In genomic region chr19:17266026-17266425, GRCh38 we compare ENCODE assay signal across 24 cellular contexts. TPM values are rescaled to one million over a fixed set of nuclear protein-coding genes. Genes with fewer than 3 reads are reported as not detected.
A peak's percentile ranks its signal among the peaks of the same experiment; 100 is the strongest.
DNase-seq lines count a peak whose midpoint lies in the region; ATAC-seq and TF ChIP-seq lines count a peak whose summit lies in the region.
"Had no signal": no experiment of that assay in that cellular context is flagged by ENCODE, and none has a peak within 500 bp of the region (broad histone marks: within the 10 kb centered on the region; RNA-seq: fewer than 3 reads in every experiment).

No MANE protein-coding gene starts in this region.

- ATAC-seq in HG03469 (IDR thresholded peaks at IDR 0.05; ENCODE audit: unreplicated experiment) (no peak), GM21576 (IDR thresholded peaks at IDR 0.05; ENCODE audit: unreplicated experiment) (no peak)

- H3K27ac ChIP-seq in DOHH2 (ENCODE audit: low read depth, low read length) (peak overlapping the region; percentile 100), Karpas-422 (ENCODE audit: low read length) (peak overlapping the region; percentile 93), dorsolateral prefrontal cortex (peak overlapping the region in 50 of 59 donors; percentile 3 to 90 (median 72)), spleen (peak overlapping the region in 7 of 8 donors; percentile 61 to 88 (median 83))
- H3K27ac ChIP-seq: right lobe of liver had no signal

- H3K9me3 ChIP-seq in DOHH2 (ENCODE audit: control insufficient read depth, insufficient read depth, low read length) = no peaks in the 10 kb centered on the region
- H3K9me3 ChIP-seq in Karpas-422 (ENCODE audit: low read length) = no peaks in the 10 kb centered on the region
- H3K9me3 ChIP-seq in spleen = no peaks in the 10 kb centered on the region
- H3K9me3 ChIP-seq: breast epithelium, right lobe of liver had no signal

- H3K4me1 ChIP-seq in DOHH2 (ENCODE audit: control insufficient read depth, low read length) = peaks cover 46% of the 10 kb centered on the region
- peaks cover 23% of the 10 kb centered on the region for H3K4me1 ChIP-seq in Karpas-422 (ENCODE audit: low read length)
- peaks cover 13 to 54% (median 37%) of the 10 kb centered on the region in 6 donors for H3K4me1 ChIP-seq in spleen

- no peak for TF ChIP-seq POLR2A in spleen (IDR thresholded peaks at IDR 0.05)

- no peak for DNase-seq in Karpas-422
- no peak for DNase-seq in dorsolateral prefrontal cortex
- no peak for DNase-seq in spleen
- DNase-seq in chondrocyte (ENCODE audit: low spot score) = no peak
- DNase-seq: activated CD8-positive, alpha-beta T cell treated with anti-CD3 and anti-CD28 coated beads, Interleukin-2, amount 10 ng/mL, durations not matched to agents 7 days and 5 days; activated naive CD4-positive, alpha-beta T cell; activated T-cell treated with anti-CD3 and anti-CD28 coated beads, Interleukin-2, amount 50 U/mL, for 1 hour; CD4-positive, alpha-beta T cell; GDM1; NCI-H1417 treated with DMSO at 0.1 percent for 48 hours; NCI-H2107; right lobe of liver; RPMI8226; stimulated activated CD4-positive, alpha-beta T cell treated with anti-CD3 and anti-CD28 coated beads, Interleukin-15, amount 100 ng/mL, for 24 hours; T1000 had no signal

- 80 to 96% (median 91%) methylated on average over 7 of the region's 7 CpGs for WGBS in spleen, 5 donors

- no peaks in the 10 kb centered on the region for H3K27me3 Mint-ChIP-seq in chondrocyte (ENCODE audit: low read depth)
- H3K27me3 Mint-ChIP-seq: CD4-positive, alpha-beta T cell; natural killer cell treated with Interleukin-12 subunit alpha and Interleukin-12 subunit beta and Interleukin-15 and Interleukin-18, amount 100 ng/mL, for 72 hours had no signal

- peak overlapping the region; percentile 72 for H3K4me3 ChIP-seq in DOHH2 (ENCODE audit: low read length)
- peak overlapping the region; percentile 40 for H3K4me3 ChIP-seq in Karpas-422 (ENCODE audit: low read length)
- H3K4me3 ChIP-seq in dorsolateral prefrontal cortex = peak overlapping the region in 12 of 59 donors; percentile 26 to 96 (median 66)
- no peak overlapping the region for H3K4me3 ChIP-seq in spleen
- H3K4me3 ChIP-seq: coronary artery, right lobe of liver had no signal

- no peak overlapping the region for H3K4me3 Mint-ChIP-seq in chondrocyte (ENCODE audit: unreplicated experiment)

- H3K36me3 Mint-ChIP-seq in chondrocyte (ENCODE audit: low read depth) = peaks cover 2% of the 10 kb centered on the region
- H3K36me3 Mint-ChIP-seq: natural killer cell treated with Interleukin-12 subunit alpha and Interleukin-12 subunit beta and Interleukin-15 and Interleukin-18, amount 100 ng/mL, for 72 hours had no signal

- H3K9me3 Mint-ChIP-seq in chondrocyte (ENCODE audit: low read depth) = peaks cover 4% of the 10 kb centered on the region
- H3K9me3 Mint-ChIP-seq: CD4-positive, alpha-beta T cell; natural killer cell treated with Interleukin-12 subunit alpha and Interleukin-12 subunit beta and Interleukin-15 and Interleukin-18, amount 100 ng/mL, for 72 hours; WTC11 had no signal

- peaks cover 21% of the 10 kb centered on the region for H3K79me2 ChIP-seq in DOHH2 (ENCODE audit: control insufficient read depth, low read length)
- H3K79me2 ChIP-seq in Karpas-422 (ENCODE audit: low read length) = peaks cover 17% of the 10 kb centered on the region

- no peak overlapping the region for H2AFZ ChIP-seq in Karpas-422 (ENCODE audit: low read length)

- peaks cover 16% of the 10 kb centered on the region for H3K4me1 Mint-ChIP-seq in chondrocyte (ENCODE audit: low read depth)

- H3F3A ChIP-seq in DOHH2 (ENCODE audit: control insufficient read depth, insufficient read depth) = peaks cover 21% of the 10 kb centered on the region

- H3K36me3 ChIP-seq in DOHH2 (ENCODE audit: control insufficient read depth, low read length) (peaks cover 15% of the 10 kb centered on the region), Karpas-422 (ENCODE audit: insufficient read depth, low read length) (no peaks in the 10 kb centered on the region), spleen (peaks cover 0 to 25% (median 20%) of the 10 kb centered on the region in 6 donors)
- H3K36me3 ChIP-seq: breast epithelium had no signal

- no peaks in the 10 kb centered on the region for H4K20me1 ChIP-seq in DOHH2 (ENCODE audit: control insufficient read depth, insufficient read depth, low read depth, low read length)
- H4K20me1 ChIP-seq in Karpas-422 (ENCODE audit: insufficient read depth, low read depth, low read length) = no peaks in the 10 kb centered on the region

- H3K4me2 ChIP-seq in DOHH2 (ENCODE audit: low read length) = peak overlapping the region; percentile 73
- peak overlapping the region; percentile 75 for H3K4me2 ChIP-seq in Karpas-422 (ENCODE audit: low read depth, low read length, poor library complexity, severe bottlenecking)

- H3K9ac ChIP-seq in Karpas-422 (ENCODE audit: low read length) = peak overlapping the region; percentile 59

- intact Hi-C loops in dorsolateral prefrontal cortex (cut with DNase I) (loop anchor here (5.0 kb wide), 2 partner anchors 39 to 49 kb away; partner anchors contain the start of genes OCEL1 (in 1 of the 2) and USE1 (in 1 of the 2)), spleen (cut with DNase I; ENCODE audit: low total_unique reads) (no loop called here)

- TF ChIP-seq CTCF in DOHH2 (IDR thresholded peaks at IDR 0.05; ENCODE audit: low read depth, low read length, poor library complexity, severe bottlenecking) (no peak), dorsolateral prefrontal cortex (IDR thresholded peaks at IDR 0.05 in 54 of 56, conservative IDR thresholded peaks at IDR 0.05 in 2 of 56; ENCODE audit: low read depth in 1 of 56, partially characterized antibody in 56 of 56) (no peak), spleen (IDR thresholded peaks at IDR 0.05 in 8 of 11, conservative IDR thresholded peaks at IDR 0.05 in 3 of 11) (no peak), chondrocyte (IDR thresholded peaks at IDR 0.05) (no peak)

- H3K27me3 ChIP-seq in DOHH2 (ENCODE audit: control insufficient read depth, low read length) = no peaks in the 10 kb centered on the region
- H3K27me3 ChIP-seq in Karpas-422 (ENCODE audit: low read length) = no peaks in the 10 kb centered on the region
- H3K27me3 ChIP-seq in dorsolateral prefrontal cortex = no peaks in the 10 kb centered on the region
- no peaks in the 10 kb centered on the region for H3K27me3 ChIP-seq in spleen (replicated peaks in 1 of 7)
- H3K27me3 ChIP-seq: breast epithelium, right lobe of liver had no signal

- H3K9me2 ChIP-seq in DOHH2 (replicated peaks; ENCODE audit: control insufficient read depth, low read length) = no peaks in the 10 kb centered on the region
- no peaks in the 10 kb centered on the region for H3K9me2 ChIP-seq in Karpas-422 (replicated peaks; ENCODE audit: insufficient read depth, low read length)

- H3K27ac Mint-ChIP-seq in chondrocyte (ENCODE audit: unreplicated experiment) = no peak overlapping the region

RNA-seq across cellular contexts. Expression of gene BABAM1, which starts 1.2 kb away (rescaled TPM):
- 83.9 and 84.7 TPM in 2 replicates for total RNA-seq in Karpas-422 (2014; rRNA removed; shearing (Covaris generic); ENCODE audit: low replicate concordance)
- total RNA-seq in dorsolateral prefrontal cortex (100 to 1,000 TPM in 110 of 120 experiments, 10 to 100 TPM in 10; 78.2 to 165 (median 122) TPM), spleen (10 to 100 TPM; 61.7 to 84.3 (median 71.3) TPM), chondrocyte (83.3 to 100 TPM (median 91.2 TPM) in 3 replicates)
- polyA plus RNA-seq in spleen = 100 to 1,000 TPM in 2 of 3 donors, 10 to 100 TPM in 1; 74.8 to 133 (median 114) TPM

RNA-seq across cellular contexts. Expression of gene USHBP1, which starts 1.5 kb away (rescaled TPM):
- 0.25 TPM in 1 of 2 replicates, not detected in the other for total RNA-seq in Karpas-422 (2014; rRNA removed; shearing (Covaris generic); ENCODE audit: low replicate concordance)
- 10 to 100 TPM in 1 of 120 experiments, 1 to 10 TPM in 117, under 1 TPM in 2; 0.90 to 10.9 (median 3.4) TPM for total RNA-seq in dorsolateral prefrontal cortex
- 10 to 100 TPM in 2 of 7 donors, 1 to 10 TPM in 5; 4.4 to 16.6 (median 7.6) TPM for total RNA-seq in spleen
- 10 to 100 TPM in 2 of 3 donors, 1 to 10 TPM in 1; 3.1 to 16.6 (median 12.4) TPM for polyA plus RNA-seq in spleen
- total RNA-seq in chondrocyte = not detected in 3 replicates
- total RNA-seq: activated CD8-positive, alpha-beta T cell treated with anti-CD3 and anti-CD28 coated beads, Interleukin-2, amount 10 ng/mL, durations not matched to agents 7 days and 5 days; CD4-positive, alpha-beta T cell; M059J; natural killer cell treated with Interleukin-12 subunit alpha and Interleukin-12 subunit beta and Interleukin-15 and Interleukin-18, amount 100 ng/mL, for 72 hours; NCI-H460 had no signal

RNA-seq across cellular contexts. Expression of gene ANKLE1, which starts 15.7 kb away (rescaled TPM):
- total RNA-seq in Karpas-422 (2014; rRNA removed; shearing (Covaris generic); ENCODE audit: low replicate concordance) = 19.6 and 29.4 TPM in 2 replicates
- total RNA-seq in dorsolateral prefrontal cortex = 1 to 10 TPM in 113 of 120 experiments, under 1 TPM in 7; 0.68 to 6.6 (median 2.6) TPM
- 1 to 10 TPM; 1.9 to 5.0 (median 3.1) TPM for total RNA-seq in spleen
- 1 to 10 TPM; 2.2 to 4.3 (median 2.4) TPM for polyA plus RNA-seq in spleen
- 0.38 to 0.57 TPM (median 0.53 TPM) in 3 replicates for total RNA-seq in chondrocyte

RNA-seq across cellular contexts. Expression of gene NR2F6, which starts 20.3 kb away (rescaled TPM):
- total RNA-seq in Karpas-422 (2014; rRNA removed; shearing (Covaris generic); ENCODE audit: low replicate concordance) = 8.6 and 20.3 TPM in 2 replicates
- total RNA-seq in dorsolateral prefrontal cortex = 10 to 100 TPM; 15.4 to 52.5 (median 27.8) TPM
- 10 to 100 TPM; 11.6 to 15.0 (median 14.5) TPM for total RNA-seq in spleen
- 10 to 100 TPM in 1 of 3 donors, 1 to 10 TPM in 2; 6.6 to 11.9 (median 7.8) TPM for polyA plus RNA-seq in spleen
- total RNA-seq in chondrocyte = 31.9 to 45.0 TPM (median 43.7 TPM) in 3 replicates

RNA-seq across cellular contexts. Expression of gene ABHD8, which starts 37.2 kb away (rescaled TPM):
- total RNA-seq in Karpas-422 (2014; rRNA removed; shearing (Covaris generic); ENCODE audit: low replicate concordance) = 0.37 and 2.0 TPM in 2 replicates
- total RNA-seq in dorsolateral prefrontal cortex = 100 to 1,000 TPM in 7 of 120 experiments, 10 to 100 TPM in 113; 22.5 to 113 (median 78.2) TPM
- 10 to 100 TPM in 5 of 7 donors, 1 to 10 TPM in 2; 7.7 to 18.7 (median 13.2) TPM for total RNA-seq in spleen
- polyA plus RNA-seq in spleen = 10 to 100 TPM in 1 of 3 donors, 1 to 10 TPM in 2; 6.5 to 12.6 (median 7.9) TPM
- total RNA-seq in chondrocyte = 3.5 to 6.6 TPM (median 5.9 TPM) in 3 replicates

Comparison
In these comparisons a context has a peak if more than half of its experiments do, and no peak if none do; other contexts are left out.
1. H3K4me3 ChIP-seq: peak in DOHH2 (single experiment) and Karpas-422 (single experiment); none in spleen (0 of 8).
2. Peak in every context shown above with its lines, with median percentiles within 50 percentile points of each other: H3K27ac ChIP-seq.